22 cellular contexts compared by ENCODE assay signal in the genomic region with DNA sequence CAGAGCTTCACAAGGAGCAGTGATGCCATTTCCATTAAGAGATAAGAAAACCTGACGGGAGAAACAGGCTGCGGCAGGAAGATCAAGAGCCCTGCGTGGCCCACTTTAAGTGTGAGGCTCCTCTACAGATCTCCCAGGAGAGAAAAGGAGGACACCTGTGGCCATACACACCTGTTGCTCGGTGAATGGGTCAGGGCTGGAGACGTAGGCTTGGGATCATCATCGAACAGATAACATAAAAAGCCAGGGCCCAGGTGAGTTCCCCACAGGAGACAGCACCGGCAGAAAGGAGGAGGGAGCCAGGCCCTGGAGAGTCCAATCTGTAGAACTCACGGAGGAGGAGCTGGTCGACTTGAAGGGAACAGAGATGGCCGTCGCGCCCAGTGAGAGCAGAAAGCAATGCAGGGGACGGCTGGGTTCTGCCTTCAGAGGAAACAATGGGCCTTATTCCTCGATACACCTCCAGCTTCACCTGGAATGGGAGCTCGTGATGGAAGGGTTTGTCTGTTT.
DNase-seq lines count a peak whose midpoint lies in the region; ATAC-seq and TF ChIP-seq lines count a peak whose summit lies in the region.
"Had no signal": no experiment of that assay in that cellular context is flagged by ENCODE, and none has a peak within 500 bp of the region (broad histone marks: within the 10 kb centered on the region; RNA-seq: fewer than 3 reads in every experiment).

No MANE protein-coding gene starts in this region.

- TF ChIP-seq CTCF in HEK293 (tag by site-specific recombination; IDR thresholded peaks at IDR 0.05) (no peak), RWPE2 (IDR thresholded peaks at IDR 0.05; ENCODE audit: poor library complexity, severe bottlenecking) (no peak), natural killer cell (IDR thresholded peaks at IDR 0.05) (no peak), PC-9 (conservative IDR thresholded peaks at IDR 0.05) (no peak)

- no TSS peak for BruUV-seq in PC-9 (replicated peaks; lab: Mats Ljungman, UMichigan)

- peak overlapping the region; percentile 51 to 63 for H3K27ac Mint-ChIP-seq in natural killer cell
- H3K27ac Mint-ChIP-seq: CD4-positive, CD25-positive, alpha-beta regulatory T cell; GM23338; HFFc6 had no signal

- H3K79me2 ChIP-seq in PC-9 (ENCODE audit: low read depth): no peaks in the 10 kb centered on the region

- H3F3A ChIP-seq in PC-9 (ENCODE audit: insufficient read depth, low read depth): no peaks in the 10 kb centered on the region

- H2AFZ ChIP-seq in PC-9: no peak overlapping the region
- H2AFZ ChIP-seq: GM23338 had no signal

- H3K4me2 ChIP-seq in PC-9: no peak overlapping the region
- H3K4me2 ChIP-seq: GM23338 had no signal

- H3K9me3 Mint-ChIP-seq in natural killer cell: peaks cover 0 to 2% of the 10 kb centered on the region in 2 donors
- H3K9me3 Mint-ChIP-seq: CD4-positive, CD25-positive, alpha-beta regulatory T cell had no signal

- H3K36me3 Mint-ChIP-seq in natural killer cell: no peaks in the 10 kb centered on the region
- H3K36me3 Mint-ChIP-seq: CD8-positive, alpha-beta memory T cell had no signal

- no peaks in the 10 kb centered on the region for H3K4me1 ChIP-seq in HEK293 (ENCODE audit: control insufficient read depth, insufficient read depth, low read length)
- no peaks in the 10 kb centered on the region for H3K4me1 ChIP-seq in RWPE2 (ENCODE audit: insufficient read depth, poor library complexity, severe bottlenecking)
- no peaks in the 10 kb centered on the region for H3K4me1 ChIP-seq in PC-9 (replicated peaks; ENCODE audit: insufficient read depth)
- H3K4me1 ChIP-seq: BE2C had no signal

- H3K36me3 ChIP-seq in HEK293 (ENCODE audit: control insufficient read depth in 2 of 2, insufficient read depth in 1 of 2, low read length in 2 of 2) (no peaks in the 10 kb centered on the region), RWPE2 (ENCODE audit: low read depth) (no peaks in the 10 kb centered on the region), PC-9 (ENCODE audit: low read depth) (no peaks in the 10 kb centered on the region)
- H3K36me3 ChIP-seq: BE2C had no signal

- no peaks in the 10 kb centered on the region for H3K27me3 ChIP-seq in RWPE2 (ENCODE audit: insufficient read depth, poor library complexity, severe bottlenecking)
- H3K27me3 ChIP-seq in PC-9 (ENCODE audit: insufficient read depth, low read depth): peaks cover 98% of the 10 kb centered on the region
- H3K27me3 ChIP-seq: BE2C had no signal

- H3K4me3 Mint-ChIP-seq in natural killer cell: no peak overlapping the region
- H3K4me3 Mint-ChIP-seq: CD4-positive, CD25-positive, alpha-beta regulatory T cell; CD8-positive, alpha-beta memory T cell; GM23338; HFFc6 had no signal

- peaks cover 0 to 6% of the 10 kb centered on the region in 2 donors for H3K27me3 Mint-ChIP-seq in natural killer cell (ENCODE audit: low read depth in 2 of 2)

- ATAC-seq in RWPE2 (ENCODE audit: low read depth): no peak
- ATAC-seq in natural killer cell: no peak
- ATAC-seq in GM18870 (IDR thresholded peaks at IDR 0.05; ENCODE audit: unreplicated experiment): no peak
- no peak for ATAC-seq in GM19397 (IDR thresholded peaks at IDR 0.05; ENCODE audit: unreplicated experiment)
- ATAC-seq: GM12878, GM23338 had no signal

- no peaks in the 10 kb centered on the region for H4K20me1 ChIP-seq in PC-9 (ENCODE audit: insufficient read depth)

- intact Hi-C loops in natural killer cell (cut with micrococcal nuclease) (no loop called here), posterior vena cava (cut with DNase I) (no loop called here), PC-9 (cut with micrococcal nuclease; ENCODE audit: unreplicated experiment) (no loop called here)

- DNase-seq in RWPE2 (ENCODE audit: low spot score): peak; percentile 35
- no peak for DNase-seq in natural killer cell
- peak; percentile 36 for DNase-seq in posterior vena cava (ENCODE audit: low spot score)
- DNase-seq in PC-9: no peak
- DNase-seq: ACHN; BE2C; C1 segment of cervical spinal cord; CD4-positive, CD25-positive, alpha-beta regulatory T cell; CD8-positive, alpha-beta memory T cell; COR-L47; DMS 273 treated with DMSO at 0.1 percent for 48 hours; DMS53; DND-41; EL; HCEC 1CT; HFFc6 had no signal

- H3K4me1 Mint-ChIP-seq in natural killer cell: peaks cover 0 to 10% of the 10 kb centered on the region in 2 donors
- H3K4me1 Mint-ChIP-seq: GM23338 had no signal

- H3K9me3 ChIP-seq in HEK293 (ENCODE audit: control insufficient read depth, insufficient read depth, low read depth, low read length): no peaks in the 10 kb centered on the region
- no peaks in the 10 kb centered on the region for H3K9me3 ChIP-seq in RWPE2 (ENCODE audit: severe bottlenecking)
- no peaks in the 10 kb centered on the region for H3K9me3 ChIP-seq in PC-9 (ENCODE audit: insufficient read depth, low read depth)
- H3K9me3 ChIP-seq: BE2C had no signal

- POLR2A ChIA-PET in HEK293 (lab: Yijun Ruan, JAX): no interaction called here
- POLR2A ChIA-PET in PC-9 (lab: Charles Lee; ENCODE audit: unreplicated experiment): no interaction called here

- H3K4me3 ChIP-seq in HEK293 (ENCODE audit: low read depth, low read length) (no peak overlapping the region), RWPE2 (ENCODE audit: severe bottlenecking) (no peak overlapping the region), PC-9 (no peak overlapping the region)
- H3K4me3 ChIP-seq: GM12878, GM23338 had no signal

- no peaks in the 10 kb centered on the region for H3K9me2 ChIP-seq in PC-9 (ENCODE audit: insufficient read depth)

- CTCF ChIA-PET in HEK293 (lab: Yijun Ruan, JAX) (no interaction called here), PC-9 (lab: Charles Lee) (no interaction called here)

- H3K27ac ChIP-seq in HEK293 (ENCODE audit: extremely low read depth, low read depth, low read length) (no peak overlapping the region), RWPE2 (ENCODE audit: poor library complexity, severe bottlenecking) (no peak overlapping the region), PC-9 (no peak overlapping the region)
- H3K27ac ChIP-seq: HL-60 had no signal

TF ChIP-seq in HEK293, 187 proteins besides CTCF, POLR2A, EP300 and RAD21:
- TF ChIP-seq ZNF404 (tag by site-specific recombination; IDR thresholded peaks at IDR 0.05) (no peak), SCRT2 (tag by site-specific recombination; IDR thresholded peaks at IDR 0.05) (peak; percentile 84), SCRT1 (tag by site-specific recombination; IDR thresholded peaks at IDR 0.05; ENCODE audit: borderline replicate concordance) (0 out of 2 replicates have a peak, but pooled peaks have one; percentile 47)

Comparison
In these comparisons a context has a peak if more than half of its experiments do, and no peak if none do; other contexts are left out.
1. DNase-seq: peak in RWPE2 (single experiment) and posterior vena cava (single experiment); none in natural killer cell (single experiment) and PC-9 (0 of 2).